ENCODE assay signal across 1 cellular context in genomic region chr6:10957414-10957886, GRCh38.
A peak's percentile ranks its signal among the peaks of the same experiment; 100 is the strongest.
TF ChIP-seq lines count a peak whose summit lies in the region.

No MANE protein-coding gene starts in this region.

TF ChIP-seq in HepG2, 621 proteins besides CTCF, POLR2A, EP300 and RAD21 (continued from another document and continues in another):
- TF ChIP-seq, protein P1, sequence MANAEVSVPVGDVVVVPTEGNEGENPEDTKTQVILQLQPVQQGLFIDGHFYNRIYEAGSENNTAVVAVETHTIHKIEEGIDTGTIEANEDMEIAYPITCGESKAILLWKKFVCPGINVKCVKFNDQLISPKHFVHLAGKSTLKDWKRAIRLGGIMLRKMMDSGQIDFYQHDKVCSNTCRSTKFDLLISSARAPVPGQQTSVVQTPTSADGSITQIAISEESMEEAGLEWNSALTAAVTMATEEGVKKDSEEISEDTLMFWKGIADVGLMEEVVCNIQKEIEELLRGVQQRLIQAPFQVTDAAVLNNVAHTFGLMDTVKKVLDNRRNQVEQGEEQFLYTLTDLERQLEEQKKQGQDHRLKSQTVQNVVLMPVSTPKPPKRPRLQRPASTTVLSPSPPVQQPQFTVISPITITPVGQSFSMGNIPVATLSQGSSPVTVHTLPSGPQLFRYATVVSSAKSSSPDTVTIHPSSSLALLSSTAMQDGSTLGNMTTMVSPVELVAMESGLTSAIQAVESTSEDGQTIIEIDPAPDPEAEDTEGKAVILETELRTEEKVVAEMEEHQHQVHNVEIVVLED (CRISPR knock-in tag; IDR thresholded peaks at IDR 0.05; ENCODE audit: borderline replicate concordance) = no peak
- TF ChIP-seq CBFB (CRISPR knock-in tag; IDR thresholded peaks at IDR 0.05) (no peak), MIER3 (CRISPR knock-in tag; IDR thresholded peaks at IDR 0.05; ENCODE audit: borderline replicate concordance) (no peak), ATRX (CRISPR knock-in tag; IDR thresholded peaks at IDR 0.05; ENCODE audit: borderline replicate concordance) (no peak), KDM5B (CRISPR knock-in tag; IDR thresholded peaks at IDR 0.05; ENCODE audit: borderline replicate concordance) (no peak), ZFP37 (CRISPR knock-in tag; IDR thresholded peaks at IDR 0.05; ENCODE audit: borderline replicate concordance) (no peak), BRCA1 (CRISPR knock-in tag; IDR thresholded peaks at IDR 0.05) (0 out of 2 replicates have a peak, but pooled peaks have one; percentile 44), ETV6 (CRISPR knock-in tag; conservative IDR thresholded peaks at IDR 0.05) (no peak; the same call in none of the 2 replicates), ZSCAN22 (CRISPR knock-in tag; IDR thresholded peaks at IDR 0.05) (no peak), PHF21A (CRISPR knock-in tag; IDR thresholded peaks at IDR 0.05) (peak; percentile 66), ZNF496 (CRISPR knock-in tag; IDR thresholded peaks at IDR 0.05; ENCODE audit: insufficient replicate concordance) (no peak), RFXAP (CRISPR knock-in tag; IDR thresholded peaks at IDR 0.05; ENCODE audit: borderline replicate concordance) (0 out of 2 replicates have a peak, but pooled peaks have one; percentile 33), ZNF44 (CRISPR knock-in tag; IDR thresholded peaks at IDR 0.05) (no peak), TBX2 (CRISPR knock-in tag; IDR thresholded peaks at IDR 0.05; ENCODE audit: borderline replicate concordance) (peak; percentile 65; the same call in 1 of the 2 replicates), USF2 (IDR thresholded peaks at IDR 0.05; ENCODE audit: low read depth, low read length) (no peak), USF2 (CRISPR knock-in tag; IDR thresholded peaks at IDR 0.05; ENCODE audit: borderline replicate concordance) (no peak), ZNF382 (CRISPR knock-in tag; IDR thresholded peaks at IDR 0.05; ENCODE audit: borderline replicate concordance) (no peak), NR2F6 (IDR thresholded peaks at IDR 0.05) (peak; percentile 46), NR2F6 (CRISPR knock-in tag; IDR thresholded peaks at IDR 0.05) (peak; percentile 78), ZBTB43 (CRISPR knock-in tag; conservative IDR thresholded peaks at IDR 0.05) (peak; percentile 52; the same call in 1 of the 2 replicates), SRY (CRISPR knock-in tag; IDR thresholded peaks at IDR 0.05) (no peak), ZBTB8A (CRISPR knock-in tag; IDR thresholded peaks at IDR 0.05; ENCODE audit: borderline replicate concordance, low read depth) (no peak), PITX1 (CRISPR knock-in tag; IDR thresholded peaks at IDR 0.05) (peak; percentile 84), ZHX2 (IDR thresholded peaks at IDR 0.05; ENCODE audit: low read depth) (no peak), ZHX2 (CRISPR knock-in tag; IDR thresholded peaks at IDR 0.05; ENCODE audit: borderline replicate concordance) (0 out of 2 replicates have a peak, but pooled peaks have one; percentile 43), NPAS2 (CRISPR knock-in tag; IDR thresholded peaks at IDR 0.05; ENCODE audit: borderline replicate concordance) (no peak), MEIS1 (CRISPR knock-in tag; IDR thresholded peaks at IDR 0.05; ENCODE audit: borderline replicate concordance) (no peak; the same call in 1 of the 2 replicates), RBM22 (optimal IDR thresholded peaks at IDR 0.05; ENCODE audit: low read length) (no peak), ZNF660 (CRISPR knock-in tag; IDR thresholded peaks at IDR 0.05; ENCODE audit: borderline replicate concordance, low read depth) (no peak), ZNF670 (CRISPR knock-in tag; IDR thresholded peaks at IDR 0.05; ENCODE audit: borderline replicate concordance) (no peak)
- TF ChIP-seq, protein P2, sequence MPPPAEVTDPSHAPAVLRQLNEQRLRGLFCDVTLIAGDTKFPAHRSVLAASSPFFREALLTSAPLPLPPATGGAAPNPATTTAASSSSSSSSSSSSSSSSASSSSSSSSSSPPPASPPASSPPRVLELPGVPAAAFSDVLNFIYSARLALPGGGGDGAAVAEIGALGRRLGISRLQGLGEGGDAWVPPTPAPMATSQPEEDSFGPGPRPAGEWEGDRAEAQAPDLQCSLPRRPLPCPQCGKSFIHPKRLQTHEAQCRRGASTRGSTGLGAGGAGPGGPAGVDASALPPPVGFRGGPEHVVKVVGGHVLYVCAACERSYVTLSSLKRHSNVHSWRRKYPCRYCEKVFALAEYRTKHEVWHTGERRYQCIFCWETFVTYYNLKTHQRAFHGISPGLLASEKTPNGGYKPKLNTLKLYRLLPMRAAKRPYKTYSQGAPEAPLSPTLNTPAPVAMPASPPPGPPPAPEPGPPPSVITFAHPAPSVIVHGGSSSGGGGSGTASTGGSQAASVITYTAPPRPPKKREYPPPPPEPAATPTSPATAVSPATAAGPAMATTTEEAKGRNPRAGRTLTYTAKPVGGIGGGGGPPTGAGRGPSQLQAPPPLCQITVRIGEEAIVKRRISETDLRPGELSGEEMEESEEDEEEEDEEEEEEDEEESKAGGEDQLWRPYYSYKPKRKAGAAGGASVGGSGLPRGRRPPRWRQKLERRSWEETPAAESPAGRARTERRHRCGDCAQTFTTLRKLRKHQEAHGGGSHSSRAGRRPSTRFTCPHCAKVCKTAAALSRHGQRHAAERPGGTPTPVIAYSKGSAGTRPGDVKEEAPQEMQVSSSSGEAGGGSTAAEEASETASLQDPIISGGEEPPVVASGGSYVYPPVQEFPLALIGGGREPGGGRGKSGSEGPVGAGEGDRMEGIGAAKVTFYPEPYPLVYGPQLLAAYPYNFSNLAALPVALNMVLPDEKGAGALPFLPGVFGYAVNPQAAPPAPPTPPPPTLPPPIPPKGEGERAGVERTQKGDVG (CRISPR knock-in tag; IDR thresholded peaks at IDR 0.05; ENCODE audit: borderline replicate concordance) = no peak
- TF ChIP-seq, protein P3, sequence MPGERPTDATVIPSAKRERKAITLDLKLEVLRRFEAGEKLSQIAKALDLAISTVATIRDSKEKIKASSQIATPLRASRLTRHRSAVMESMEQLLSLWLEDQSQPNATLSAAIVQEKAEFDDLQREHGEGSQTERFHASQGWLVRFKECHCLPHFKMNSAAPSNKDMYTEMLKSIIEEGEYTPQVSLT (CRISPR knock-in tag; IDR thresholded peaks at IDR 0.05; ENCODE audit: borderline replicate concordance, low read depth) = peak; percentile 68; the same call in 1 of the 2 replicates
- TF ChIP-seq, protein P4, sequence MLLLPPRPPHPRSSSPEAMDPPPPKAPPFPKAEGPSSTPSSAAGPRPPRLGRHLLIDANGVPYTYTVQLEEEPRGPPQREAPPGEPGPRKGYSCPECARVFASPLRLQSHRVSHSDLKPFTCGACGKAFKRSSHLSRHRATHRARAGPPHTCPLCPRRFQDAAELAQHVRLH (CRISPR knock-in tag; IDR thresholded peaks at IDR 0.05; ENCODE audit: borderline replicate concordance, low read depth) = peak; percentile 81; the same call in 1 of the 2 replicates
- TF ChIP-seq, protein P5, sequence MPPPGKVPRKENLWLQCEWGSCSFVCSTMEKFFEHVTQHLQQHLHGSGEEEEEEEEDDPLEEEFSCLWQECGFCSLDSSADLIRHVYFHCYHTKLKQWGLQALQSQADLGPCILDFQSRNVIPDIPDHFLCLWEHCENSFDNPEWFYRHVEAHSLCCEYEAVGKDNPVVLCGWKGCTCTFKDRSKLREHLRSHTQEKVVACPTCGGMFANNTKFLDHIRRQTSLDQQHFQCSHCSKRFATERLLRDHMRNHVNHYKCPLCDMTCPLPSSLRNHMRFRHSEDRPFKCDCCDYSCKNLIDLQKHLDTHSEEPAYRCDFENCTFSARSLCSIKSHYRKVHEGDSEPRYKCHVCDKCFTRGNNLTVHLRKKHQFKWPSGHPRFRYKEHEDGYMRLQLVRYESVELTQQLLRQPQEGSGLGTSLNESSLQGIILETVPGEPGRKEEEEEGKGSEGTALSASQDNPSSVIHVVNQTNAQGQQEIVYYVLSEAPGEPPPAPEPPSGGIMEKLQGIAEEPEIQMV (CRISPR knock-in tag; IDR thresholded peaks at IDR 0.05; ENCODE audit: low read depth) = no peak
- TF ChIP-seq, protein P6, sequence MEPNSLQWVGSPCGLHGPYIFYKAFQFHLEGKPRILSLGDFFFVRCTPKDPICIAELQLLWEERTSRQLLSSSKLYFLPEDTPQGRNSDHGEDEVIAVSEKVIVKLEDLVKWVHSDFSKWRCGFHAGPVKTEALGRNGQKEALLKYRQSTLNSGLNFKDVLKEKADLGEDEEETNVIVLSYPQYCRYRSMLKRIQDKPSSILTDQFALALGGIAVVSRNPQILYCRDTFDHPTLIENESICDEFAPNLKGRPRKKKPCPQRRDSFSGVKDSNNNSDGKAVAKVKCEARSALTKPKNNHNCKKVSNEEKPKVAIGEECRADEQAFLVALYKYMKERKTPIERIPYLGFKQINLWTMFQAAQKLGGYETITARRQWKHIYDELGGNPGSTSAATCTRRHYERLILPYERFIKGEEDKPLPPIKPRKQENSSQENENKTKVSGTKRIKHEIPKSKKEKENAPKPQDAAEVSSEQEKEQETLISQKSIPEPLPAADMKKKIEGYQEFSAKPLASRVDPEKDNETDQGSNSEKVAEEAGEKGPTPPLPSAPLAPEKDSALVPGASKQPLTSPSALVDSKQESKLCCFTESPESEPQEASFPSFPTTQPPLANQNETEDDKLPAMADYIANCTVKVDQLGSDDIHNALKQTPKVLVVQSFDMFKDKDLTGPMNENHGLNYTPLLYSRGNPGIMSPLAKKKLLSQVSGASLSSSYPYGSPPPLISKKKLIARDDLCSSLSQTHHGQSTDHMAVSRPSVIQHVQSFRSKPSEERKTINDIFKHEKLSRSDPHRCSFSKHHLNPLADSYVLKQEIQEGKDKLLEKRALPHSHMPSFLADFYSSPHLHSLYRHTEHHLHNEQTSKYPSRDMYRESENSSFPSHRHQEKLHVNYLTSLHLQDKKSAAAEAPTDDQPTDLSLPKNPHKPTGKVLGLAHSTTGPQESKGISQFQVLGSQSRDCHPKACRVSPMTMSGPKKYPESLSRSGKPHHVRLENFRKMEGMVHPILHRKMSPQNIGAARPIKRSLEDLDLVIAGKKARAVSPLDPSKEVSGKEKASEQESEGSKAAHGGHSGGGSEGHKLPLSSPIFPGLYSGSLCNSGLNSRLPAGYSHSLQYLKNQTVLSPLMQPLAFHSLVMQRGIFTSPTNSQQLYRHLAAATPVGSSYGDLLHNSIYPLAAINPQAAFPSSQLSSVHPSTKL (CRISPR knock-in tag; IDR thresholded peaks at IDR 0.05) = peak; percentile 97
- TF ChIP-seq, protein P7, sequence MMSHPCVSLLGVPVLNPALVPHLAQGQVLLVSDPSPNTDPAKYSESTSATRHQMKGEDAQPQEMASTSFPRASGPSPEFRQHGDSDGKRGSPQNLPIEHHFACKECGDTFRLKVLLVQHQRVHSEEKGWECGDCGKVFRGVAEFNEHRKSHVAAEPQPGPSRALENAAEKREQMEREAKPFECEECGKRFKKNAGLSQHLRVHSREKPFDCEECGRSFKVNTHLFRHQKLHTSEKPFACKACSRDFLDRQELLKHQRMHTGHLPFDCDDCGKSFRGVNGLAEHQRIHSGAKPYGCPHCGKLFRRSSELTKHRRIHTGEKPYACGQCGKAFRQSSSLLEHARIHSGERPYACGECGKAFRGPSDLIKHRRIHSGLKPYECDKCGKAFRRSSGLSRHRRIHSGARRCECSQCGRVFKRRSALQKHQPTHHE (CRISPR knock-in tag; IDR thresholded peaks at IDR 0.05; ENCODE audit: borderline replicate concordance) = peak; percentile 38; the same call in 1 of the 2 replicates
